1 cellular context compared by ENCODE assay signal in genomic region chr9:89048611-89049010, GRCh38.
TF ChIP-seq lines count a peak whose summit lies in the region.

No MANE protein-coding gene starts in this region.

TF ChIP-seq in H1, 55 proteins besides CTCF, POLR2A, EP300 and RAD21 (continued from another document):
- TF ChIP-seq USF2 (IDR thresholded peaks at IDR 0.05; ENCODE audit: low read length) (no peak), SIRT6 (IDR thresholded peaks at IDR 0.05; ENCODE audit: low read length) (no peak), FOSL1 (IDR thresholded peaks at IDR 0.05; ENCODE audit: insufficient read depth, low read depth, low read length) (no peak), JUN (IDR thresholded peaks at IDR 0.05; ENCODE audit: low read depth, low read length) (no peak), NRF1 (IDR thresholded peaks at IDR 0.05; ENCODE audit: low read depth, low read length) (no peak)
